26 cellular contexts compared by ENCODE assay signal in the genomic region with DNA sequence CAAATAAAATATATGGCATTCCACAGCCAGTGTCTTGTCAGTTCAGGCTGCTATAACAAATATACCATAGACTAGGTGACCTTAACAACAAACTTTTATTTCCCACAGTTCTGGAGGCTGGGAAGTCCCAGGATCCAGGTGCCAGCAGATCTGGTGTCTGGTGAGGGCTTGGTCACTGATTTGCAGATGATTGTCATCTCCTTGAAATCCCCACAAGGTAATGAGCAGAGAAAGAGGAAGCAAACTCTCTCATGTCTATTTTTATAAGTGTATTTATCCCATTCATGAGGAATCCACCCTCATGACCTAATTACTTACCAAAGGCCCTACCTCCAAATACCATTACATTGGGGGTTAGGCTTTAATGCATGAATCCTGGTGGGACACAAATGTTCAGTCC.
DNase-seq lines count a peak whose midpoint lies in the region; ATAC-seq and TF ChIP-seq lines count a peak whose summit lies in the region.
"Had no signal": no experiment of that assay in that cellular context is flagged by ENCODE, and none has a peak within 500 bp of the region (broad histone marks: within the 10 kb centered on the region; RNA-seq: fewer than 3 reads in every experiment).

No MANE protein-coding gene starts in this region.

- no peaks in the 10 kb centered on the region for H3K27me3 ChIP-seq in thyroid gland
- H3K27me3 ChIP-seq: Peyer's patch had no signal

- no peak for TF ChIP-seq POLR2A in thyroid gland (IDR thresholded peaks at IDR 0.05)

- peak; percentile 2 for DNase-seq in GM12865 (ENCODE audit: low read depth)
- no peak for DNase-seq in AG08396 (ENCODE audit: low spot score)
- no peak for DNase-seq in mucosa of gallbladder (ENCODE audit: low spot score)
- DNase-seq in ACHN = no peak
- no peak for DNase-seq in thyroid gland
- DNase-seq: AML-193; C1 segment of cervical spinal cord; Calu3; CD8-positive, alpha-beta T cell; GF-D8; HCEC 1CT; Karpas-422; MV-4-11; NCI-H1105 treated with DMSO at 0.1 percent for 48 hours; NCI-H2081; NCI-H2171; NCI-H345; NCI-H524; NCI-H82; Peyer's patch had no signal

- ATAC-seq in GM21447 (IDR thresholded peaks at IDR 0.05; ENCODE audit: unreplicated experiment) (peak; percentile 40), HG03060 (IDR thresholded peaks at IDR 0.05; ENCODE audit: low read depth, unreplicated experiment) (peak; percentile 30), HG03469 (IDR thresholded peaks at IDR 0.05; ENCODE audit: unreplicated experiment) (peak; percentile 40)
- ATAC-seq: CD8-positive, alpha-beta T cell; GM23338; SK-N-SH treated with all-trans-retinoic acid at 6 μM for 48 hours had no signal

- H3K4me3 ChIP-seq in GM12865 (ENCODE audit: low read depth, low read length) = no peak overlapping the region
- no peak overlapping the region for H3K4me3 ChIP-seq in thyroid gland (replicated peaks in 1 of 3)
- H3K4me3 ChIP-seq: GM23338, Peyer's patch had no signal

- in situ Hi-C loops in ACHN (cut with HindIII; ENCODE audit: low pct_ligation_motif_present, low pct_unique_long_range_greater_than_20kb, low sequenced_read_pairs) = no loop called here

- H3K4me1 ChIP-seq in thyroid gland = no peaks in the 10 kb centered on the region
- H3K4me1 ChIP-seq: Peyer's patch had no signal

- H3K36me3 ChIP-seq in thyroid gland = no peaks in the 10 kb centered on the region
- H3K36me3 ChIP-seq: Peyer's patch had no signal

- no peak for TF ChIP-seq CTCF in GM12865 (IDR thresholded peaks at IDR 0.05; ENCODE audit: insufficient read depth, low read depth, low read length, missing control alignments)
- TF ChIP-seq CTCF in thyroid gland (IDR thresholded peaks at IDR 0.05) = no peak

- intact Hi-C loops in thyroid gland (cut with DNase I) = no loop called here

- H3K9me3 ChIP-seq in thyroid gland = no peaks in the 10 kb centered on the region
- H3K9me3 ChIP-seq: Peyer's patch had no signal

- H3K27ac ChIP-seq in thyroid gland = no peak overlapping the region
- H3K27ac ChIP-seq: 22Rv1, Peyer's patch had no signal
